ENCODE assay signal across 17 cellular contexts in the genomic region with DNA sequence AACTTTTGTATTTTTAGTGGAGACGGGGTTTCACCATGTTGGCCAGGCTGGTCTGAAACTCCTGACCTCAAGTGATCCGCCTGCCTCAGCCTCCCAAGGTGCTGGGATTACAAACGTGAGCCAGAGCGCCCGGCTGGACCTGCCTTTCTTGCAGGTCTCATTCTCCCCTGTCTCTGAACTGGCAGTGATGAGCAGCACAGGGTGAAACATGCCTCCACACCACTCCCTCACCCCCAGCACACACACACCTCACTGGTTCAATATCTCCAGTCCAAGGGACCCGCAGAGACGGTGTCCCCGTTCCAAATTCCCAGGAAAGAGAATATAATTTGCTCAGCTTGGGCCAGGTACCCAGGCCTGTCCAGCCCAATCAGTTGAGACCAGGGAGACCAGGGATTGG. TPM values are rescaled to one million over a fixed set of nuclear protein-coding genes. Genes with fewer than 3 reads are reported as not detected.
DNase-seq lines count a peak whose midpoint lies in the region; ATAC-seq and TF ChIP-seq lines count a peak whose summit lies in the region.
"Had no signal": no experiment of that assay in that cellular context is flagged by ENCODE, and none has a peak within 500 bp of the region (broad histone marks: within the 10 kb centered on the region; RNA-seq: fewer than 3 reads in every experiment).

No MANE protein-coding gene starts in this region.

- CTCF ChIA-PET in Panc1 (lab: Charles Lee), result no interaction called here

- intact Hi-C loops in Panc1 (cut with micrococcal nuclease; ENCODE audit: unreplicated experiment), result no loop called here

- no peak overlapping the region for H2BK12ac ChIP-seq in neuronal stem cell (ENCODE audit: low read length)

- no peak overlapping the region for H3K4me2 ChIP-seq in neuronal stem cell (ENCODE audit: insufficient read depth, low read length, poor library complexity, severe bottlenecking)
- H3K4me2 ChIP-seq in MM.1S (ENCODE audit: low read depth, low read length), result no peak overlapping the region
- H3K4me2 ChIP-seq: BLaER1 had no signal

- H2AK5ac ChIP-seq in neuronal stem cell (ENCODE audit: low read depth, low read length), result no peak overlapping the region

- H3K4me1 ChIP-seq in Panc1 (ENCODE audit: control insufficient read depth, insufficient read depth, low read length) (no peaks in the 10 kb centered on the region), neuronal stem cell (ENCODE audit: control insufficient read depth in 2 of 2, insufficient read depth in 1 of 2, low read depth in 1 of 2, low read length in 2 of 2) (no peaks in the 10 kb centered on the region), MM.1S (ENCODE audit: low read length) (no peaks in the 10 kb centered on the region)
- no peaks in the 10 kb centered on the region for H3K4me1 ChIP-seq in effector memory CD4-positive, alpha-beta T cell (ENCODE audit: control insufficient read depth, insufficient read depth, low read length, poor library complexity, severe bottlenecking)
- H3K4me1 ChIP-seq: BLaER1, Caco-2, HAP-1 had no signal

- H4K91ac ChIP-seq in neuronal stem cell (ENCODE audit: low read depth, low read length, poor library complexity), result no peak overlapping the region

- POLR2A ChIA-PET in Panc1 (lab: Charles Lee), result interaction anchor here (0.7 kb wide), 1 partner anchor 30 kb away, joined by 4 read pairs; no protein-coding TSS in a partner anchor

- H3K36me3 ChIP-seq in Panc1 (ENCODE audit: control insufficient read depth, insufficient read depth, low read length) (no peaks in the 10 kb centered on the region), neuronal stem cell (replicated peaks in 1 of 2; ENCODE audit: control insufficient read depth in 2 of 2, insufficient read depth in 2 of 2, low read length in 2 of 2) (no peaks in the 10 kb centered on the region), MM.1S (replicated peaks; ENCODE audit: insufficient read depth, low read length) (no peaks in the 10 kb centered on the region)
- H3K36me3 ChIP-seq in effector memory CD4-positive, alpha-beta T cell (ENCODE audit: control insufficient read depth, insufficient read depth, low read length), result no peaks in the 10 kb centered on the region
- H3K36me3 ChIP-seq: BLaER1, HAP-1 had no signal

- no CpG with 5 or more reads among the region's 8 CpGs for WGBS in neuronal stem cell (ENCODE audit: extremely low coverage in 2 of 2, insufficient read length in 2 of 2, insufficient replicate concordance in 1 of 2), 2 donors

- no peak overlapping the region for H4K8ac ChIP-seq in neuronal stem cell (ENCODE audit: low read depth, low read length)

- DNase-seq in Panc1 (ENCODE audit: low read depth, low spot score) (no peak), coronary artery (ENCODE audit: low spot score) (peak; percentile 29), neuronal stem cell (ENCODE audit: low spot score) (no peak), MM.1S (no peak)
- no peak for DNase-seq in effector memory CD4-positive, alpha-beta T cell
- DNase-seq: Caco-2; CD4-positive, CD25-positive, alpha-beta regulatory T cell; CD8-positive, alpha-beta T cell; DMS153; DND-41; GOT3; HFFc6 had no signal

- BruUV-seq in Panc1 (replicated peaks; lab: Mats Ljungman, UMichigan), result no TSS peak

- H2BK15ac ChIP-seq in neuronal stem cell (ENCODE audit: low read length), result no peak overlapping the region

- H2BK5ac ChIP-seq in neuronal stem cell (ENCODE audit: low read length), result no peak overlapping the region

- in situ Hi-C loops in Panc1 (cut with HindIII; ENCODE audit: low pct_unique_long_range_greater_than_20kb, low sequenced_read_pairs), result no loop called here

- H3K27me3 ChIP-seq in Panc1 (ENCODE audit: control insufficient read depth, insufficient read depth, low read length), result no peaks in the 10 kb centered on the region
- H3K27me3 ChIP-seq in neuronal stem cell (ENCODE audit: control insufficient read depth in 3 of 3, insufficient read depth in 3 of 3, low read depth in 1 of 3, low read length in 3 of 3), result no peaks in the 10 kb centered on the region
- no peaks in the 10 kb centered on the region for H3K27me3 ChIP-seq in MM.1S (replicated peaks; ENCODE audit: insufficient read depth, low read length)
- H3K27me3 ChIP-seq in effector memory CD4-positive, alpha-beta T cell (replicated peaks; ENCODE audit: control insufficient read depth, insufficient read depth, low read length, poor library complexity, severe bottlenecking), result no peaks in the 10 kb centered on the region
- H3K27me3 ChIP-seq: BLaER1 had no signal

- H3K4ac ChIP-seq in neuronal stem cell (ENCODE audit: low read length), result no peak overlapping the region

- H3K27ac ChIP-seq in Panc1 (ENCODE audit: low read length), result no peak overlapping the region
- H3K27ac ChIP-seq in coronary artery, result no peak overlapping the region
- no peak overlapping the region for H3K27ac ChIP-seq in neuronal stem cell (replicated peaks; ENCODE audit: low read length)
- no peak overlapping the region for H3K27ac ChIP-seq in MM.1S (ENCODE audit: low read length)
- H3K27ac ChIP-seq in effector memory CD4-positive, alpha-beta T cell (ENCODE audit: insufficient read depth, low read length, poor library complexity, severe bottlenecking), result no peak overlapping the region
- H3K27ac ChIP-seq: BLaER1, C4-2B had no signal

- no peak overlapping the region for H3K9ac ChIP-seq in neuronal stem cell (ENCODE audit: low read depth, low read length, poor library complexity)
- H3K9ac ChIP-seq in MM.1S (ENCODE audit: low read length), result no peak overlapping the region
- H3K9ac ChIP-seq: BLaER1 had no signal

- peak overlapping the region; percentile 75 for H3K14ac ChIP-seq in neuronal stem cell (ENCODE audit: low read length)

- H3K79me2 ChIP-seq in MM.1S (ENCODE audit: low read length), result no peaks in the 10 kb centered on the region

- H3K9me2 ChIP-seq in MM.1S (replicated peaks; ENCODE audit: insufficient read depth, low read length), result no peaks in the 10 kb centered on the region

- peak; percentile 53 for ATAC-seq in Panc1
- no peak for ATAC-seq in HG02852 (IDR thresholded peaks at IDR 0.05; ENCODE audit: unreplicated experiment)
- ATAC-seq: CD8-positive, alpha-beta T cell had no signal

- H3K23ac ChIP-seq in neuronal stem cell (ENCODE audit: low read depth, low read length, poor library complexity), result peak overlapping the region; percentile 5

- no peak overlapping the region for H2BK120ac ChIP-seq in neuronal stem cell (ENCODE audit: low read depth, low read length)

- no peaks in the 10 kb centered on the region for H3F3A ChIP-seq in MM.1S (ENCODE audit: insufficient read depth, low read length)

- H3K4me3 ChIP-seq in Panc1 (ENCODE audit: low read depth in 2 of 2, low read length in 2 of 2), result no peak overlapping the region
- no peak overlapping the region for H3K4me3 ChIP-seq in coronary artery
- no peak overlapping the region for H3K4me3 ChIP-seq in neuronal stem cell (ENCODE audit: low read length in 2 of 2)
- no peak overlapping the region for H3K4me3 ChIP-seq in MM.1S (ENCODE audit: low read length)
- no peak overlapping the region for H3K4me3 ChIP-seq in effector memory CD4-positive, alpha-beta T cell (ENCODE audit: insufficient read depth, low read depth, low read length, poor library complexity, severe bottlenecking)
- H3K4me3 ChIP-seq: BLaER1, HAP-1 had no signal

- H2AFZ ChIP-seq in neuronal stem cell (ENCODE audit: low read length) (no peak overlapping the region), MM.1S (ENCODE audit: low read length) (no peak overlapping the region)

- no peaks in the 10 kb centered on the region for H4K20me1 ChIP-seq in MM.1S (ENCODE audit: insufficient read depth, low read length)
- H4K20me1 ChIP-seq: BLaER1 had no signal

- H3K9me3 ChIP-seq in Panc1 (ENCODE audit: control insufficient read depth, insufficient read depth, low read depth, low read length) (peaks cover 4% of the 10 kb centered on the region; the same call in 1 of the 2 replicates), neuronal stem cell (replicated peaks in 1 of 2; ENCODE audit: control insufficient read depth in 2 of 2, insufficient read depth in 1 of 2, low read depth in 1 of 2, low read length in 2 of 2) (no peaks in the 10 kb centered on the region), MM.1S (replicated peaks; ENCODE audit: insufficient read depth, low read length) (no peaks in the 10 kb centered on the region)
- H3K9me3 ChIP-seq in effector memory CD4-positive, alpha-beta T cell (ENCODE audit: control insufficient read depth, low read length), result no peaks in the 10 kb centered on the region
- H3K9me3 ChIP-seq: Caco-2, HAP-1 had no signal

- TF ChIP-seq CTCF in Panc1 (IDR thresholded peaks at IDR 0.05), result no peak
- no peak for TF ChIP-seq CTCF in coronary artery (IDR thresholded peaks at IDR 0.05)
- no peak for TF ChIP-seq CTCF in MM.1S (IDR thresholded peaks at IDR 0.05; ENCODE audit: low read length)

- no peaks in the 10 kb centered on the region for H3K79me1 ChIP-seq in neuronal stem cell (ENCODE audit: low read depth, low read length)

- H3K18ac ChIP-seq in neuronal stem cell (ENCODE audit: low read length), result no peak overlapping the region

RNA-seq across cellular contexts. Expression of gene SLC5A11, which starts 23.3 kb away (rescaled TPM):
- total RNA-seq in Panc1 (2021; ENCODE audit: unreplicated experiment), result 0.13 TPM
- 0.11 TPM for polyA plus RNA-seq in Panc1 (2012; ENCODE audit: insufficient read length)
- polyA plus RNA-seq in neuronal stem cell (2013, experiment 1 of 2), result 0.01 TPM
- polyA plus RNA-seq in neuronal stem cell (2013, experiment 2 of 2), result 0.03 TPM
- total RNA-seq: A673; CD4-positive, CD25-positive, alpha-beta regulatory T cell had no signal
- polyA plus RNA-seq: CD4-positive, CD25-positive, alpha-beta regulatory T cell had no signal
